30 cellular contexts compared by ENCODE assay signal in the genomic region with DNA sequence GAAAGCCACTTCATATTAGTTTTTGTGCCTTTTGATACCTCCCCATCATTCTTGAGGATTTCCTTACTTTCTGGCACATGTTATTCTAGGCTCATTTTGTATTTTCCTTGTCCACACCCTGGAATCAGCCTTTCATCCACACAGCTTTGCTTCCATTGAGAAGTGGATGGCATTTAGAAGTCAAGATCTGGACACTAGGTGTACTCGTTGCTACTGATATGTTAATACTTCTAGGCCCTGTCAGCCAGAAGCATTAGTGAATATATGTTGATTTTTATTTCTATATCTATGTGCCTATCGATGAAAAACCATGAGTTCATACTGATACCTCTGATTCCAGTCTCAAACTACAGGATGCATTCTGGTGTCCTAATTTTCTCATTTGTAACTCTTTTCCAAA.
DNase-seq lines count a peak whose midpoint lies in the region; ATAC-seq and TF ChIP-seq lines count a peak whose summit lies in the region.
"Had no signal": no experiment of that assay in that cellular context is flagged by ENCODE, and none has a peak within 500 bp of the region (broad histone marks: within the 10 kb centered on the region; RNA-seq: fewer than 3 reads in every experiment).

No MANE protein-coding gene starts in this region.

- no peak for TF ChIP-seq CTCF in smooth muscle cell (IDR thresholded peaks at IDR 0.05; ENCODE audit: borderline replicate concordance, insufficient read depth, poor library complexity, severe bottlenecking)

- no peaks in the 10 kb centered on the region for H3K27me3 Mint-ChIP-seq in memory B cell
- H3K27me3 Mint-ChIP-seq: CD8-positive, alpha-beta memory T cell; naive thymus-derived CD8-positive, alpha-beta T cell had no signal

- peaks cover 34% of the 10 kb centered on the region for H3K36me3 Mint-ChIP-seq in memory B cell
- H3K36me3 Mint-ChIP-seq: activated naive CD4-positive, alpha-beta T cell treated with anti-CD3 and anti-CD28 coated beads, Interleukin-2, amount 50 U/mL, for 72 hours; CD8-positive, alpha-beta memory T cell; naive thymus-derived CD8-positive, alpha-beta T cell had no signal

- no peaks in the 10 kb centered on the region for H3K4me1 ChIP-seq in smooth muscle cell (ENCODE audit: low read depth)
- H3K4me1 ChIP-seq: upper lobe of right lung had no signal

- H3K4me1 Mint-ChIP-seq in memory B cell = peaks cover 45% of the 10 kb centered on the region
- H3K4me1 Mint-ChIP-seq: CD8-positive, alpha-beta memory T cell; naive thymus-derived CD8-positive, alpha-beta T cell had no signal

- no peak overlapping the region for H3K4me3 Mint-ChIP-seq in memory B cell
- H3K4me3 Mint-ChIP-seq: CD8-positive, alpha-beta memory T cell; naive thymus-derived CD8-positive, alpha-beta T cell had no signal

- DNase-seq in DMS153 (lab: John Stamatoyannopoulos, UW) = peak; percentile 12
- no peak for DNase-seq in DMS153 treated with DMSO at 0.1 percent for 48 hours (lab: John Stamatoyannopoulos, UW; ENCODE audit: unreplicated experiment)
- peak; percentile 28 for DNase-seq in LHCN-M2 (ENCODE audit: low read depth)
- peak; percentile 21 for DNase-seq in amniotic epithelial cell (ENCODE audit: low read depth)
- no peak for DNase-seq in memory B cell (ENCODE audit: low spot score in 2 of 2)
- no peak for DNase-seq in smooth muscle cell (lab: John Stamatoyannopoulos, UW; ENCODE audit: unreplicated experiment)
- no peak for DNase-seq in anterior cingulate cortex (lab: John Stamatoyannopoulos, UW)
- DNase-seq: activated CD4-positive, alpha-beta T cell treated with anti-CD3 and anti-CD28 coated beads, Interleukin-2, amount 50 U/mL, for 48 hours; activated CD4-positive, CD25-positive, alpha-beta regulatory T cell; activated CD8-positive, alpha-beta memory T cell treated with anti-CD3 and anti-CD28 coated beads, Interleukin-2, amount 50 U/mL, for 4 hours; AML-193; CD8-positive, alpha-beta memory T cell; central memory CD4-positive, alpha-beta T cell; DMS79; KBM-7; left colon; MM.1S; naive thymus-derived CD8-positive, alpha-beta T cell; NCI-H1436; NCI-H510A treated with DMSO at 0.1 percent for 48 hours; stimulated activated CD4-positive, alpha-beta T cell treated with anti-CD3 and anti-CD28 coated beads, Interleukin-1b, Interleukin-23, amount 100 ng/mL, for 48 hours; SW 1271; T1000; upper lobe of right lung had no signal

- H3K27me3 ChIP-seq in smooth muscle cell (ENCODE audit: low read depth) = no peaks in the 10 kb centered on the region
- H3K27me3 ChIP-seq: upper lobe of right lung had no signal

- H4K20me1 ChIP-seq in smooth muscle cell (ENCODE audit: low read depth) = no peaks in the 10 kb centered on the region

- no peak overlapping the region for H2AFZ ChIP-seq in smooth muscle cell (ENCODE audit: low read depth)

- 96% methylated on average over 2 of the region's 2 CpGs for WGBS in smooth muscle cell (ENCODE audit: low lambda C conversion rate)

- H3K9me3 ChIP-seq in smooth muscle cell (replicated peaks; ENCODE audit: low read depth) = peaks cover 4% of the 10 kb centered on the region
- H3K9me3 ChIP-seq: upper lobe of right lung had no signal

- no peak overlapping the region for H3K4me2 ChIP-seq in smooth muscle cell

- H3K9ac ChIP-seq in smooth muscle cell (ENCODE audit: low read depth) = no peak overlapping the region

- no peaks in the 10 kb centered on the region for H3K36me3 ChIP-seq in smooth muscle cell (ENCODE audit: low read depth)
- H3K36me3 ChIP-seq: upper lobe of right lung had no signal

- no peaks in the 10 kb centered on the region for H3F3A ChIP-seq in smooth muscle cell (ENCODE audit: low read depth)

- no peak overlapping the region for H3K4me3 ChIP-seq in smooth muscle cell
- H3K4me3 ChIP-seq: skin epidermis, upper lobe of right lung had no signal

- peak overlapping the region; percentile 79 for H3K27ac Mint-ChIP-seq in memory B cell
- H3K27ac Mint-ChIP-seq: activated naive CD4-positive, alpha-beta T cell treated with anti-CD3 and anti-CD28 coated beads, Interleukin-2, amount 50 U/mL, for 72 hours; activated T-helper 2 cell treated with anti-CD3 and anti-CD28 coated beads, Interferon-gamma antibody, Interleukin-2, Interleukin-4, amounts not matched to agents 10 μg/mL and 5 μg/mL and 100 μg/mL, durations not matched to agents 14 hours and 24 hours and 36 hours; CD8-positive, alpha-beta memory T cell; naive thymus-derived CD8-positive, alpha-beta T cell had no signal

- peaks cover 13% of the 10 kb centered on the region for H3K9me3 Mint-ChIP-seq in memory B cell

- no peak overlapping the region for H3K27ac ChIP-seq in smooth muscle cell (ENCODE audit: low read depth)
- H3K27ac ChIP-seq: 22Rv1, RWPE1, skin epidermis, upper lobe of right lung had no signal

- H3K79me2 ChIP-seq in smooth muscle cell (ENCODE audit: low read depth) = no peaks in the 10 kb centered on the region

- no peak for ATAC-seq in memory B cell (ENCODE audit: low read depth)
- ATAC-seq in GM19395 (IDR thresholded peaks at IDR 0.05; ENCODE audit: unreplicated experiment) = no peak
- ATAC-seq: activated naive CD4-positive, alpha-beta T cell treated with anti-CD3 and anti-CD28 coated beads, Interleukin-2, amount 50 U/mL, for 72 hours; left colon; naive thymus-derived CD8-positive, alpha-beta T cell; upper lobe of right lung had no signal

Comparison
In these comparisons a context has a peak if more than half of its experiments do, and no peak if none do; other contexts are left out.
1. DNase-seq: peak in DMS153 (single experiment), LHCN-M2 (single experiment) and amniotic epithelial cell (single experiment); none in DMS153 treated with DMSO at 0.1 percent for 48 hours (single experiment), memory B cell (0 of 2), smooth muscle cell (single experiment) and anterior cingulate cortex (0 of 58).